Comparison of ENCODE assay signal across 8 cellular contexts in the genomic region with DNA sequence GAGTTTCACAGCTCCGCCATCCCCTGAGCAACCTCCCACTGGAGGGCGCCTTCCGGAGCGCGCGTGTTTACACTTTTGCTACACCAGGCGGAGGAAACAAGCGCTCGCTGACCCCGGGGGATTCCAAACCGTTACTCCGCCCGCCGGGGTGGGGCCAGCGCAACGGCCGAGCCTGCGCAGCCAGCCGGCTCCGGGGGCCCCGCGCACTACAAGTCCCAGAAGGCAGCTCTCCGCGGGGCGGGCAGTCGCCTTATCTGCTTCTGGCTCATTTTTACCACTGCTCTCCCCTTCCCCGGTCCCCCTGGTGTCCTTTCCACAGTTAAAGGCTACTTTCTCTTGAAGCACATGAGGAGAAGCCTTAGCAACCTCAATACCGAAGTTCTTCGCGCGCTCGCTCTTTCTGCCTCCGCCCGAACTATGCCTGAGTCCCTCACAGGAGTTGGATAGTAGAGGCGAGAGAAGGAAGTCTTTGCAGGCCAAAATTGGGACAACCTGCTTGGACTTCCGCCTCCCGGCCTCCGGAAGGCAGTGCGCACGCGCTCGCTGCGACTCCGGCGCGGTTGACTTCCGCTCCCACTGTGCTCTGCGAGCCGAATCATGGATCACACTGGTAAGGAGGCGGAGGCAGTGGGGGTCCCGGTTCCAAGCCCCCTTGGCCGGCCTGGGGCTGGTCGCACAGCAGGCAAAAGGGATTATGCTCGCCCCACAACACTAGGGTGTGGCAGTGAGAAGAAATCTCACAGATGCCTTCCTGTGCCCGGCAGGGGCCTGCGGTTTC. TPM values are rescaled to one million over a fixed set of nuclear protein-coding genes. Genes with fewer than 3 reads are reported as not detected.
DNase-seq lines count a peak whose midpoint lies in the region; ATAC-seq, FAIRE-seq and TF ChIP-seq lines count a peak whose summit lies in the region.

A gene with protein sequence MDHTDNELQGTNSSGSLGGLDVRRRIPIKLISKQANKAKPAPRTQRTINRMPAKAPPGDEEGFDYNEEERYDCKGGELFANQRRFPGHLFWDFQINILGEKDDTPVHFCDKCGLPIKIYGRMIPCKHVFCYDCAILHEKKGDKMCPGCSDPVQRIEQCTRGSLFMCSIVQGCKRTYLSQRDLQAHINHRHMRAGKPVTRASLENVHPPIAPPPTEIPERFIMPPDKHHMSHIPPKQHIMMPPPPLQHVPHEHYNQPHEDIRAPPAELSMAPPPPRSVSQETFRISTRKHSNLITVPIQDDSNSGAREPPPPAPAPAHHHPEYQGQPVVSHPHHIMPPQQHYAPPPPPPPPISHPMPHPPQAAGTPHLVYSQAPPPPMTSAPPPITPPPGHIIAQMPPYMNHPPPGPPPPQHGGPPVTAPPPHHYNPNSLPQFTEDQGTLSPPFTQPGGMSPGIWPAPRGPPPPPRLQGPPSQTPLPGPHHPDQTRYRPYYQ (plus strand): TSS at position 576 of the 778 bp plus-strand sequence. CDS start 22 bp downstream, at position 598.

- H3K9me3 ChIP-seq in astrocyte (ENCODE audit: insufficient read depth, low read depth, low read length) (no peaks in the 10 kb centered on the region), aorta (ENCODE audit: control insufficient read depth, low read length) (no peaks in the 10 kb centered on the region)

- peak within 1 kb of the TSS; percentile 93 for H3K4me3 Mint-ChIP-seq in T-helper 2 cell treated with Interferon-gamma antibody and Interleukin-4, amounts not matched to agents 5 μg/mL and 100 μg/mL, for 36 hours
- peak within 1 kb of the TSS; percentile 98 for H3K4me3 Mint-ChIP-seq in astrocyte (ENCODE audit: unreplicated experiment)

- H3K4me1 ChIP-seq in astrocyte (ENCODE audit: insufficient read depth, low read length) (peaks cover 15% of the 10 kb centered on the region), rectal smooth muscle tissue (ENCODE audit: control insufficient read depth, insufficient read depth, low read length) (peaks cover 13% of the 10 kb centered on the region), aorta (ENCODE audit: control insufficient read depth in 1 of 2, insufficient read depth in 2 of 2, low read length in 2 of 2) (peaks cover 2 to 7% of the 10 kb centered on the region in 2 donors)

- no peaks in the 10 kb centered on the region for H3K9me3 Mint-ChIP-seq in T-helper 2 cell treated with Interferon-gamma antibody and Interleukin-4, amounts not matched to agents 5 μg/mL and 100 μg/mL, for 36 hours
- no peaks in the 10 kb centered on the region for H3K9me3 Mint-ChIP-seq in astrocyte (ENCODE audit: unreplicated experiment)

- peak; percentile 62 for TF ChIP-seq CTCF in astrocyte (IDR thresholded peaks at IDR 0.05; ENCODE audit: insufficient read depth, low read depth, low read length)

- H3K9ac ChIP-seq in astrocyte (ENCODE audit: low read length) = peak within 1 kb of the TSS; percentile 96
- peak within 1 kb of the TSS; percentile 99 for H3K9ac ChIP-seq in rectal smooth muscle tissue (ENCODE audit: low read length)

- peak within 1 kb of the TSS; percentile 100 for H3K27ac Mint-ChIP-seq in T-helper 2 cell treated with Interferon-gamma antibody and Interleukin-4, amounts not matched to agents 5 μg/mL and 100 μg/mL, for 36 hours
- peak within 1 kb of the TSS; percentile 98 for H3K27ac Mint-ChIP-seq in astrocyte (ENCODE audit: unreplicated experiment)

- H3K36me3 ChIP-seq in astrocyte (ENCODE audit: insufficient read depth, low read length) (no peaks in the 10 kb centered on the region), rectal smooth muscle tissue (ENCODE audit: control insufficient read depth, insufficient read depth, low read length) (no peaks in the 10 kb centered on the region), aorta (ENCODE audit: control insufficient read depth in 1 of 2, insufficient read depth in 2 of 2, low read length in 1 of 2) (no peaks in the 10 kb centered on the region)

- intact Hi-C loops in aorta (cut with DNase I) = loop anchor here (1.0 to 10.0 kb wide), 4 partner anchors 131 to 575 kb away; no protein-coding TSS in a partner anchor

- DNase-seq in NCI-H1930 (lab: John Stamatoyannopoulos, UW) = peak; percentile 95 to 99
- peak; percentile 99 for DNase-seq in T-helper 2 cell treated with Interferon-gamma antibody and Interleukin-4, amounts not matched to agents 5 μg/mL and 100 μg/mL, for 36 hours (ENCODE audit: low spot score)
- DNase-seq in astrocyte (ENCODE audit: low read depth) = peak; percentile 90
- DNase-seq in hepatic stellate cell (ENCODE audit: low spot score) = peak; percentile 89
- peak; percentile 98 to 99 for DNase-seq in aorta

- ATAC-seq in GM18505 (IDR thresholded peaks at IDR 0.05; ENCODE audit: unreplicated experiment) = peak; percentile 91
- peak; percentile 89 for ATAC-seq in HG02973 (IDR thresholded peaks at IDR 0.05; ENCODE audit: unreplicated experiment)
- peak; percentile 100 for ATAC-seq in aorta (ENCODE audit: low FRiP score)

- H3K4me1 Mint-ChIP-seq in T-helper 2 cell treated with Interferon-gamma antibody and Interleukin-4, amounts not matched to agents 5 μg/mL and 100 μg/mL, for 36 hours (ENCODE audit: low read depth) = peaks cover 38% of the 10 kb centered on the region
- peaks cover 22% of the 10 kb centered on the region for H3K4me1 Mint-ChIP-seq in astrocyte (ENCODE audit: low read depth, unreplicated experiment)

- H3K4me2 ChIP-seq in astrocyte (ENCODE audit: low read length) = peak within 1 kb of the TSS; percentile 91

- FAIRE-seq in astrocyte (lab: Jason Lieb, UNC) = no peak

- peaks cover 35% of the 10 kb centered on the region for H4K20me1 ChIP-seq in astrocyte (ENCODE audit: insufficient read depth, low read length)

- peaks cover 48% of the 10 kb centered on the region for H3K79me2 ChIP-seq in astrocyte (ENCODE audit: insufficient read depth, low read length)

- TF ChIP-seq POLR2A in GM18505 (IDR thresholded peaks at IDR 0.05; ENCODE audit: borderline replicate concordance, extremely low read depth, insufficient read depth, insufficient read length) = peak; percentile 76

- H3K4me3 ChIP-seq in astrocyte (ENCODE audit: insufficient read depth, low read depth, low read length) (peak within 1 kb of the TSS; percentile 91), rectal smooth muscle tissue (ENCODE audit: low read length) (peak within 1 kb of the TSS; percentile 96), aorta (ENCODE audit: low read length in 2 of 2) (peak within 1 kb of the TSS; percentile 57 to 81)

- WGBS in aorta, 2 donors = 0% methylated on average over 56 of the region's 56 CpGs

- no peaks in the 10 kb centered on the region for H3K27me3 ChIP-seq in astrocyte (ENCODE audit: insufficient read depth, low read length)
- no peaks in the 10 kb centered on the region for H3K27me3 ChIP-seq in rectal smooth muscle tissue (ENCODE audit: control insufficient read depth, insufficient read depth, low read length)
- no peaks in the 10 kb centered on the region for H3K27me3 ChIP-seq in aorta (ENCODE audit: control insufficient read depth in 1 of 2, insufficient read depth in 2 of 2, low read length in 1 of 2)

- H3K27me3 Mint-ChIP-seq in T-helper 2 cell treated with Interferon-gamma antibody and Interleukin-4, amounts not matched to agents 5 μg/mL and 100 μg/mL, for 36 hours (ENCODE audit: low read depth) = peaks cover 2% of the 10 kb centered on the region
- H3K27me3 Mint-ChIP-seq in astrocyte (ENCODE audit: low read depth, unreplicated experiment) = no peaks in the 10 kb centered on the region

- peak within 1 kb of the TSS; percentile 94 for H2AFZ ChIP-seq in astrocyte (ENCODE audit: low read depth, low read length)

- H3K27ac ChIP-seq in astrocyte (ENCODE audit: low read depth, low read length) = peak within 1 kb of the TSS; percentile 92
- peak within 1 kb of the TSS; percentile 99 for H3K27ac ChIP-seq in rectal smooth muscle tissue (ENCODE audit: low read depth, low read length)
- H3K27ac ChIP-seq in aorta (ENCODE audit: low read depth in 1 of 2, low read length in 2 of 2) = peak within 1 kb of the TSS; percentile 80 to 87

- peaks cover 12% of the 10 kb centered on the region for H3K36me3 Mint-ChIP-seq in T-helper 2 cell treated with Interferon-gamma antibody and Interleukin-4, amounts not matched to agents 5 μg/mL and 100 μg/mL, for 36 hours (ENCODE audit: low read depth)
- H3K36me3 Mint-ChIP-seq in astrocyte (ENCODE audit: low read depth, unreplicated experiment) = peaks cover 1% of the 10 kb centered on the region

RNA-seq across cellular contexts. Expression of the gene that starts here (rescaled TPM):
- total RNA-seq in astrocyte = 27.3 and 28.3 TPM in 2 replicates
- 10 to 100 TPM; 20.4 to 23.4 TPM for total RNA-seq in aorta
- 10 to 100 TPM in 1 of 2 donors, 1 to 10 TPM in 1; 8.6 to 13.8 TPM for polyA plus RNA-seq in aorta

Comparison
In these comparisons a context has a peak if more than half of its experiments do, and no peak if none do; other contexts are left out.
1. Peak in every context shown above with its lines: DNase-seq, ATAC-seq, H3K4me3 ChIP-seq and H3K27ac ChIP-seq.